In genomic region chr5:16540421-16540820, GRCh38 we compare ENCODE assay signal across 1 cellular context.
TF ChIP-seq lines count a peak whose summit lies in the region.

No MANE protein-coding gene starts in this region.

TF ChIP-seq in liver, 16 proteins besides CTCF, POLR2A, EP300 and RAD21 (continued from another document):
- no peak for TF ChIP-seq REST (IDR thresholded peaks at IDR 0.05)
